31 cellular contexts compared by ENCODE assay signal in genomic region chr13:62631614-62632013, GRCh38.
"Had no signal": no experiment of that assay in that cellular context is flagged by ENCODE, and none has a peak within 500 bp of the region (broad histone marks: within the 10 kb centered on the region; RNA-seq: fewer than 3 reads in every experiment).

No MANE protein-coding gene starts in this region.

- H3K4me2 ChIP-seq: neural progenitor cell had no signal

- H3K9me3 ChIP-seq: neutrophil, ovary, prostate gland, thoracic aorta, tibial artery, upper lobe of right lung, uterus had no signal

- H2AFZ ChIP-seq: neural progenitor cell had no signal

- H3K36me3 ChIP-seq: left ventricle myocardium inferior, neural progenitor cell, neutrophil, ovary, prostate gland, suprapubic skin, thoracic aorta, tibial artery, upper lobe of right lung, uterus had no signal

- H3K4me1 Mint-ChIP-seq: immature natural killer cell, naive B cell, natural killer cell, nephron progenitor cell, neural progenitor cell had no signal

- H3K27me3 Mint-ChIP-seq: naive B cell; stimulated activated naive CD8-positive, alpha-beta T cell treated with anti-CD3 and anti-CD28 coated beads, Interleukin-15, Interleukin-2, amounts not matched to agents 100 ng/mL and 50 ng/mL, for 24 hours had no signal

- H3K4me3 Mint-ChIP-seq: immature natural killer cell; mesothelial cell of epicardium; naive B cell; natural killer cell; nephron progenitor cell; neural progenitor cell; stimulated activated naive CD8-positive, alpha-beta T cell treated with anti-CD3 and anti-CD28 coated beads, Interleukin-15, Interleukin-2, amounts not matched to agents 100 ng/mL and 50 ng/mL, for 24 hours had no signal

- H3K4me3 ChIP-seq: left ventricle myocardium inferior, lung, neural progenitor cell, ovary, prostate gland, skin epidermis, suprapubic skin, thoracic aorta, tibial artery, upper lobe of right lung, uterus had no signal

- H3K27ac Mint-ChIP-seq: immature natural killer cell; mesothelial cell of epicardium; naive B cell; natural killer cell; nephron progenitor cell; neural progenitor cell; stimulated activated naive CD8-positive, alpha-beta T cell treated with anti-CD3 and anti-CD28 coated beads, Interleukin-15, Interleukin-2, amounts not matched to agents 100 ng/mL and 50 ng/mL, for 24 hours had no signal

- ATAC-seq: natural killer cell, right cardiac atrium, sciatic nerve, upper lobe of right lung had no signal

- H3K9ac ChIP-seq: neural progenitor cell had no signal

- DNase-seq: hypothalamus; immature natural killer cell; left ventricle myocardium inferior; mesendoderm; naive B cell; natural killer cell; nephron progenitor cell; occipital lobe; ovary; posterior cingulate gyrus; retina; right cardiac atrium; stimulated activated CD4-positive, alpha-beta T cell treated with anti-CD3 and anti-CD28 coated beads, Interleukin-12 subunit alpha, Interleukin-12 subunit beta, amount 100 ng/mL, for 4 hours; stimulated activated CD4-positive, alpha-beta T cell treated with anti-CD3 and anti-CD28 coated beads, Interleukin-15, amount 100 ng/mL, for 24 hours; stimulated activated CD4-positive, alpha-beta T cell treated with anti-CD3 and anti-CD28 coated beads, Interleukin-2, amount 100 ng/mL, for 24 hours; stimulated activated CD4-positive, alpha-beta T cell treated with anti-CD3 and anti-CD28 coated beads, Interleukin-4, amount 100 ng/mL, for 1 hour; stimulated activated naive CD4-positive, alpha-beta T cell; tibial artery; upper lobe of right lung; uterus had no signal

- H3K4me1 ChIP-seq: left ventricle myocardium inferior, neural progenitor cell, prostate gland, suprapubic skin, tibial artery, upper lobe of right lung, uterus had no signal

- H3K27ac ChIP-seq: left ventricle myocardium inferior, neural progenitor cell, neutrophil, ovary, prostate gland, skin epidermis, suprapubic skin, thoracic aorta, tibial artery, upper lobe of right lung, uterus had no signal

- FAIRE-seq: islet of Langerhans had no signal

- H3K36me3 Mint-ChIP-seq: immature natural killer cell, naive B cell, natural killer cell, neural progenitor cell had no signal

- H3K27me3 ChIP-seq: neural progenitor cell, neutrophil, ovary, suprapubic skin, tibial artery, upper lobe of right lung, uterus had no signal

- H3K9me3 Mint-ChIP-seq: nephron progenitor cell, neural progenitor cell had no signal
